ENCODE assay signal across 8 cellular contexts in genomic region chr6:166097914-166098522, GRCh38.
DNase-seq lines count a peak whose midpoint lies in the region; FAIRE-seq and TF ChIP-seq lines count a peak whose summit lies in the region.

No MANE protein-coding gene starts in this region.

- H3K9me3 ChIP-seq in BE2C (no peaks in the 10 kb centered on the region), kidney (ENCODE audit: control insufficient read depth in 1 of 2, low read length in 2 of 2) (peaks cover 0 to 12% of the 10 kb centered on the region in 2 donors)

- H3K9ac ChIP-seq in kidney (ENCODE audit: low read length in 2 of 2) = no peak overlapping the region

- no peak overlapping the region for H3K27ac ChIP-seq in kidney (ENCODE audit: low read depth in 2 of 2, low read length in 2 of 2)

- intact Hi-C loops in kidney (cut with DNase I) = no loop called here

- H3K36me3 ChIP-seq in BE2C = no peaks in the 10 kb centered on the region
- no peaks in the 10 kb centered on the region for H3K36me3 ChIP-seq in kidney (ENCODE audit: control insufficient read depth in 1 of 2, insufficient read depth in 2 of 2, low read length in 2 of 2)

- no peak for FAIRE-seq in kidney (lab: Jason Lieb, UNC)

- H3K4me3 ChIP-seq in BE2C (ENCODE audit: low read depth, low read length) = peak overlapping the region; percentile 60
- H3K4me3 ChIP-seq in cardiac fibroblast (replicated peaks in 1 of 2; ENCODE audit: low read depth in 2 of 2, low read length in 2 of 2) = peak overlapping the region in 1 of 2 donors; percentile 22
- peak overlapping the region in 1 of 2 donors; percentile 65 for H3K4me3 ChIP-seq in kidney (ENCODE audit: low read length in 2 of 2)

- H3K27me3 ChIP-seq in BE2C = no peaks in the 10 kb centered on the region

- H3K4me1 ChIP-seq in BE2C (no peaks in the 10 kb centered on the region), kidney (ENCODE audit: control insufficient read depth in 1 of 2, insufficient read depth in 1 of 2, low read depth in 1 of 2, low read length in 2 of 2) (peaks cover 0 to 3% of the 10 kb centered on the region in 2 donors)

- DNase-seq in BE2C = peak; percentile 81
- peak; percentile 15 for DNase-seq in GM19240 (ENCODE audit: insufficient read length, low spot score)
- peak; percentile 47 for DNase-seq in HK-2 (ENCODE audit: unreplicated experiment)
- peak; percentile 53 for DNase-seq in UCSD-AML1 (lab: John Stamatoyannopoulos, UW; ENCODE audit: unreplicated experiment)
- DNase-seq in cardiac fibroblast (ENCODE audit: low read depth in 2 of 2) = peak; percentile 81 to 87
- peak; percentile 84 for DNase-seq in kidney
- DNase-seq in stimulated activated CD4-positive, alpha-beta T cell treated with anti-CD3 and anti-CD28 coated beads, Interleukin-12 subunit alpha, Interleukin-12 subunit beta, amount 100 ng/mL, for 48 hours (ENCODE audit: low read depth in 2 of 3, low spot score in 1 of 3) = peak; percentile 44 to 64 (median 50)
- DNase-seq in DMS79 (lab: John Stamatoyannopoulos, UW) = no peak

- peak; percentile 98 for TF ChIP-seq CTCF in BE2C (IDR thresholded peaks at IDR 0.05; ENCODE audit: low read depth, low read length)
- peak; percentile 99 for TF ChIP-seq CTCF in cardiac fibroblast (IDR thresholded peaks at IDR 0.05; ENCODE audit: low read depth, low read length)
- TF ChIP-seq CTCF in kidney (IDR thresholded peaks at IDR 0.05; ENCODE audit: borderline replicate concordance, extremely low read depth, insufficient read depth) = peak; percentile 68
